8 cellular contexts compared by ENCODE assay signal in genomic region chr4:159446266-159446976, GRCh38.
A peak's percentile ranks its signal among the peaks of the same experiment; 100 is the strongest.
DNase-seq lines count a peak whose midpoint lies in the region; ATAC-seq, FAIRE-seq and TF ChIP-seq lines count a peak whose summit lies in the region.

No MANE protein-coding gene starts in this region.

- no peak overlapping the region for H3K27ac Mint-ChIP-seq in Caco-2 (ENCODE audit: unreplicated experiment)
- H3K27ac Mint-ChIP-seq in natural killer cell, result no peak overlapping the region

- no peak overlapping the region for H3K27ac ChIP-seq in esophagus muscularis mucosa (replicated peaks in 1 of 4)

- no peaks in the 10 kb centered on the region for H3K27me3 Mint-ChIP-seq in Caco-2 (ENCODE audit: insufficient read depth, unreplicated experiment)
- H3K27me3 Mint-ChIP-seq in natural killer cell (ENCODE audit: low read depth in 2 of 2), result peaks cover 0 to 2% of the 10 kb centered on the region in 2 donors

- intact Hi-C loops in Caco-2 (cut with micrococcal nuclease; ENCODE audit: unreplicated experiment), result loop anchor here (1.0 to 5.0 kb wide), 8 partner anchors 88 to 774 kb away; partner anchors contain the start of genes C4orf46, ETFDH and PPID
- intact Hi-C loops in esophagus muscularis mucosa (cut with DNase I), result no loop called here
- intact Hi-C loops in natural killer cell (cut with micrococcal nuclease), result no loop called here

- H3K9me3 ChIP-seq in Caco-2 (no peaks in the 10 kb centered on the region), esophagus muscularis mucosa (no peaks in the 10 kb centered on the region)

- POLR2A ChIA-PET in Caco-2 (lab: Charles Lee), result no interaction called here

- WGBS in esophagus muscularis mucosa, result 56% methylated on average over 6 of the region's 6 CpGs

- TF ChIP-seq CTCF in Caco-2 (IDR thresholded peaks at IDR 0.05; ENCODE audit: insufficient read depth in 1 of 2, low read depth in 1 of 2, low read length in 1 of 2, severe bottlenecking in 1 of 2, unreplicated experiment in 1 of 2) (peak; percentile 72 to 87), esophagus muscularis mucosa (IDR thresholded peaks at IDR 0.05) (peak; percentile 72 to 92 (median 81)), natural killer cell (IDR thresholded peaks at IDR 0.05) (peak; percentile 56)

- H3K4me1 ChIP-seq in Caco-2 (no peaks in the 10 kb centered on the region), esophagus muscularis mucosa (peaks cover 0 to 5% (median 0%) of the 10 kb centered on the region in 4 donors)

- peak; percentile 100 for ATAC-seq in GM18909 (IDR thresholded peaks at IDR 0.05; ENCODE audit: poor library complexity, unreplicated experiment)
- peak; percentile 100 for ATAC-seq in HG03064 (IDR thresholded peaks at IDR 0.05; ENCODE audit: low read depth, unreplicated experiment)
- ATAC-seq in natural killer cell, result peak; percentile 76 to 86 (median 77)

- peak; percentile 46 to 48 for DNase-seq in Caco-2
- peak; percentile 54 to 66 for DNase-seq in NCI-H2081 (lab: John Stamatoyannopoulos, UW)
- DNase-seq in esophagus muscularis mucosa (ENCODE audit: extremely low spot score), result no peak
- no peak for DNase-seq in natural killer cell
- no peak for DNase-seq in mesenteric fat pad (ENCODE audit: low spot score)

- peak; percentile 73 for FAIRE-seq in TTC549 (lab: Jason Lieb, UNC)

- CTCF ChIA-PET in Caco-2 (lab: Charles Lee), result no interaction called here

- no peaks in the 10 kb centered on the region for H3K4me1 Mint-ChIP-seq in Caco-2 (ENCODE audit: low read depth, unreplicated experiment)
- no peaks in the 10 kb centered on the region for H3K4me1 Mint-ChIP-seq in natural killer cell

- no peak for TF ChIP-seq EP300 in esophagus muscularis mucosa (IDR thresholded peaks at IDR 0.05)

- H3K36me3 ChIP-seq in Caco-2 (ENCODE audit: control insufficient read depth, insufficient read depth, low read length) (no peaks in the 10 kb centered on the region), esophagus muscularis mucosa (no peaks in the 10 kb centered on the region)

- BruUV-seq in Caco-2 (replicated peaks; lab: Mats Ljungman, UMichigan), result no TSS peak

- TF ChIP-seq POLR2A in esophagus muscularis mucosa (IDR thresholded peaks at IDR 0.05; ENCODE audit: low read depth), result no peak

- H3K4me3 ChIP-seq in Caco-2 (ENCODE audit: low read depth, low read length), result no peak overlapping the region
- no peak overlapping the region for H3K4me3 ChIP-seq in esophagus muscularis mucosa

- H3K4me3 Mint-ChIP-seq in Caco-2 (ENCODE audit: unreplicated experiment) (no peak overlapping the region), natural killer cell (no peak overlapping the region)

- H3K9me3 Mint-ChIP-seq in Caco-2 (ENCODE audit: unreplicated experiment) (no peaks in the 10 kb centered on the region), natural killer cell (no peaks in the 10 kb centered on the region)

- H3K27me3 ChIP-seq in Caco-2 (replicated peaks; ENCODE audit: control insufficient read depth, insufficient read depth, low read length), result no peaks in the 10 kb centered on the region
- no peaks in the 10 kb centered on the region for H3K27me3 ChIP-seq in esophagus muscularis mucosa

- H3K36me3 Mint-ChIP-seq in Caco-2 (ENCODE audit: insufficient read depth, unreplicated experiment) (no peaks in the 10 kb centered on the region), natural killer cell (no peaks in the 10 kb centered on the region)

Comparison
In these comparisons a context has a peak if more than half of its experiments do, and no peak if none do; other contexts are left out.
1. DNase-seq: peak in Caco-2 (2 of 2) and NCI-H2081 (2 of 2); none in esophagus muscularis mucosa (single experiment), natural killer cell (single experiment) and mesenteric fat pad (single experiment).
2. Peak in every context shown above with its lines, with median percentiles within 50 percentile points of each other: CTCF ChIP-seq and ATAC-seq.